ENCODE assay signal across 8 cellular contexts in the genomic region with DNA sequence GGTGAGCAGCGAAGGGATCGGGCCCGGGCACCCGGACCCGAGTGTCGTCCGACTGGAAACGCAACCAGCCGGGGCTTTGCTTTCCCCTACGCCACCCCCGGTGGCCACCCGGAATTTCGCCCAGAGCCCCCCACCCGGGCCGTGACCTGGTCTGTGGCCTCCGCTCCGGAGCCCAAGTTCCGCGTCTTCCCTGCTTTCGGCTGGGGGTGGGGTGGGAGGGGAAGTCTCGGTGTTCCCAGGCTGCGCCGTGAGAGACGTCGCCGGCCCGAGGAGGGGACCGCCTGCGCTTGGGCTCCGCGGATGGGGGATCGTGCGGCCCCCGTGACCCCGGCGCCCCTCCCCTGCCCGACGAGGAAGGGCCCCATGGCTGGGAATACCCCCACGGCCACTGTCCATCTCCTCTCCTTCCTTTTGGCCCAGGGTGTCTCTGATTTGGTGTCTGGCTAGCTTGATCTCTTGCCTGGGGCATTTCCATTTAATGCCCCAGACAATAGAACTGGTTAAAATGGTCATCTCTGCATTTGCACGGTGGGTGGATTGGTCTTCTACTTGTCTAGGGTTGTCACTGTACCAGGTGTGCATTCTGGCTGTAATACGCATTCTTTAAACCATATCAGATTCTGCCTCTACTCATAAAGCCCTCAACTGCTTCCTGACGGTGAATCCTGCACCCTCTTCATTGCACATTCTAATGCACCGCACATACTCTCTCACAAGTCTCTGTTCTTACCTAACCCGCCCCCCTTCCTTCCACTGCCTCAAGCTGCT. TPM values are rescaled to one million over a fixed set of nuclear protein-coding genes. Genes with fewer than 3 reads are reported as not detected.
A peak's percentile ranks its signal among the peaks of the same experiment; 100 is the strongest.
DNase-seq lines count a peak whose midpoint lies in the region; ATAC-seq and TF ChIP-seq lines count a peak whose summit lies in the region.

No MANE protein-coding gene starts in this region.

- peak overlapping the region; percentile 82 for H3K4me3 ChIP-seq in CD8-positive, alpha-beta memory T cell (ENCODE audit: low read length)
- H3K4me3 ChIP-seq in ascending aorta (peak overlapping the region; percentile 84 to 98), right atrium auricular region (peak overlapping the region; percentile 56 to 98), parathyroid adenoma (ENCODE audit: low read depth, low read length) (peak overlapping the region; percentile 75)

- no peaks in the 10 kb centered on the region for H3K9me3 Mint-ChIP-seq in CD8-positive, alpha-beta memory T cell

- H3K27ac ChIP-seq in CD8-positive, alpha-beta memory T cell (ENCODE audit: low read depth, low read length) = peak overlapping the region; percentile 79
- H3K27ac ChIP-seq in ascending aorta (peak overlapping the region; percentile 90 to 96), right atrium auricular region (peak overlapping the region; percentile 94 to 100), parathyroid adenoma (peak overlapping the region; percentile 94)

- ATAC-seq in GM21737 (IDR thresholded peaks at IDR 0.05; ENCODE audit: unreplicated experiment) = peak; percentile 6
- no peak for ATAC-seq in GM18520 (IDR thresholded peaks at IDR 0.05; ENCODE audit: unreplicated experiment)
- no peak for ATAC-seq in GM21390 (IDR thresholded peaks at IDR 0.05; ENCODE audit: unreplicated experiment)

- intact Hi-C loops in ascending aorta (cut with DNase I) = loop anchor here (1.0 to 5.0 kb wide), 6 partner anchors 36 to 238 kb away; a partner anchor contains a TSS

- peak overlapping the region; percentile 95 for H3K9ac ChIP-seq in parathyroid adenoma

- H3K4me3 Mint-ChIP-seq in CD8-positive, alpha-beta memory T cell = peak overlapping the region; percentile 91 to 97 (median 96)

- CTCF ChIA-PET in CD8-positive, alpha-beta memory T cell (lab: Charles Lee) = interaction anchor here (1.5 to 1.8 kb wide), 2 partner anchors 155 to 166 kb away, joined by 3 to 4 read pairs; no protein-coding TSS in a partner anchor

- no peak for TF ChIP-seq CTCF in ascending aorta (IDR thresholded peaks at IDR 0.05)
- TF ChIP-seq CTCF in right atrium auricular region (IDR thresholded peaks at IDR 0.05) = no peak
- TF ChIP-seq CTCF in parathyroid adenoma (IDR thresholded peaks at IDR 0.05) = no peak

- H3K27me3 Mint-ChIP-seq in CD8-positive, alpha-beta memory T cell = no peaks in the 10 kb centered on the region

- H3K4me1 ChIP-seq in CD8-positive, alpha-beta memory T cell (ENCODE audit: insufficient read depth, low read length) = peaks cover 27% of the 10 kb centered on the region
- H3K4me1 ChIP-seq in ascending aorta = peaks cover 0 to 8% of the 10 kb centered on the region in 2 donors
- peaks cover 0 to 40% of the 10 kb centered on the region in 2 donors for H3K4me1 ChIP-seq in right atrium auricular region
- peaks cover 3% of the 10 kb centered on the region for H3K4me1 ChIP-seq in parathyroid adenoma

- H2AFZ ChIP-seq in parathyroid adenoma = peak overlapping the region; percentile 83

- peaks cover 0 to 7% (median 0%) of the 10 kb centered on the region in 3 donors for H3K36me3 Mint-ChIP-seq in CD8-positive, alpha-beta memory T cell

- H3K4me2 ChIP-seq in parathyroid adenoma (ENCODE audit: low read length) = peak overlapping the region; percentile 68

- H3K79me2 ChIP-seq in parathyroid adenoma = peaks cover 3% of the 10 kb centered on the region

- no peaks in the 10 kb centered on the region for H3K27me3 ChIP-seq in CD8-positive, alpha-beta memory T cell (ENCODE audit: insufficient read depth, low read length, poor library complexity, severe bottlenecking)
- H3K27me3 ChIP-seq in ascending aorta (no peaks in the 10 kb centered on the region), right atrium auricular region (no peaks in the 10 kb centered on the region), parathyroid adenoma (ENCODE audit: control insufficient read depth, insufficient read depth, low read length) (no peaks in the 10 kb centered on the region)

- peaks cover 21 to 32% (median 30%) of the 10 kb centered on the region in 3 donors for H3K4me1 Mint-ChIP-seq in CD8-positive, alpha-beta memory T cell

- DNase-seq in CD8-positive, alpha-beta memory T cell = peak; percentile 10 to 57 (median 26)
- DNase-seq in NCI-H526 (lab: John Stamatoyannopoulos, UW) = peak; percentile 64 to 77
- peak in 1 of 2 donors; percentile 72 for DNase-seq in ascending aorta (ENCODE audit: low spot score in 2 of 2)
- DNase-seq in right atrium auricular region (ENCODE audit: low spot score) = no peak

- H3K27ac Mint-ChIP-seq in CD8-positive, alpha-beta memory T cell = peak overlapping the region; percentile 96 to 99 (median 98)

- no peaks in the 10 kb centered on the region for H3K9me3 ChIP-seq in CD8-positive, alpha-beta memory T cell (ENCODE audit: low read length)
- no peaks in the 10 kb centered on the region for H3K9me3 ChIP-seq in ascending aorta
- no peaks in the 10 kb centered on the region for H3K9me3 ChIP-seq in right atrium auricular region
- H3K9me3 ChIP-seq in parathyroid adenoma (ENCODE audit: control insufficient read depth, low read length) = no peaks in the 10 kb centered on the region

- POLR2A ChIA-PET in CD8-positive, alpha-beta memory T cell (lab: Charles Lee) = interaction anchor here (0.7 kb wide), 1 partner anchor 162 kb away, joined by 3 read pairs; no protein-coding TSS in a partner anchor

- H3K36me3 ChIP-seq in CD8-positive, alpha-beta memory T cell (ENCODE audit: insufficient read depth, low read length) = no peaks in the 10 kb centered on the region
- H3K36me3 ChIP-seq in ascending aorta = no peaks in the 10 kb centered on the region
- no peaks in the 10 kb centered on the region for H3K36me3 ChIP-seq in right atrium auricular region
- H3K36me3 ChIP-seq in parathyroid adenoma (ENCODE audit: control insufficient read depth, insufficient read depth, low read length) = no peaks in the 10 kb centered on the region

RNA-seq across cellular contexts. Expression of a gene that starts 0.8 kb away (rescaled TPM):
- 10 to 100 TPM in 1 of 2 experiments, 1 to 10 TPM in 1; 8.8 to 10.3 TPM for total RNA-seq in CD8-positive, alpha-beta memory T cell
- 0.48 TPM for polyA plus RNA-seq in CD8-positive, alpha-beta memory T cell
- total RNA-seq in ascending aorta = 8.2 TPM
- 10 to 100 TPM; 23.5 to 28.0 TPM for total RNA-seq in right atrium auricular region
